Comparison of ENCODE assay signal across 1 cellular context in genomic region chr19:40443131-40443929, GRCh38.
TF ChIP-seq lines count a peak whose summit lies in the region.

No MANE protein-coding gene starts in this region.

TF ChIP-seq in HepG2, 621 proteins besides CTCF, POLR2A, EP300 and RAD21 (continued from another document and continues in another):
- TF ChIP-seq KDM2A (CRISPR knock-in tag; IDR thresholded peaks at IDR 0.05; ENCODE audit: borderline replicate concordance, low read depth) (peak; percentile 37; the same call in 1 of the 2 replicates), SNAPC2 (CRISPR knock-in tag; IDR thresholded peaks at IDR 0.05) (no peak), GABPA (IDR thresholded peaks at IDR 0.05; ENCODE audit: low read depth, low read length) (no peak), GABPA (CRISPR knock-in tag; IDR thresholded peaks at IDR 0.05; ENCODE audit: low read depth) (peak; percentile 78), ZNF230 (CRISPR knock-in tag; IDR thresholded peaks at IDR 0.05) (no peak), NAIF1 (CRISPR knock-in tag; IDR thresholded peaks at IDR 0.05; ENCODE audit: borderline replicate concordance) (no peak), ZFP1 (CRISPR knock-in tag; IDR thresholded peaks at IDR 0.05) (no peak), HHEX (CRISPR knock-in tag; IDR thresholded peaks at IDR 0.05) (no peak), HOXA3 (CRISPR knock-in tag; IDR thresholded peaks at IDR 0.05) (peak; percentile 76; the same call in 1 of the 2 replicates), ZNF580 (CRISPR knock-in tag; IDR thresholded peaks at IDR 0.05; ENCODE audit: borderline replicate concordance, low read depth) (no peak), ZNF598 (CRISPR knock-in tag; IDR thresholded peaks at IDR 0.05; ENCODE audit: borderline replicate concordance) (no peak), ZNF546 (CRISPR knock-in tag; conservative IDR thresholded peaks at IDR 0.05) (no peak), SOX6 (IDR thresholded peaks at IDR 0.05) (no peak), SOX6 (CRISPR knock-in tag; IDR thresholded peaks at IDR 0.05) (peak; percentile 36; the same call in 1 of the 2 replicates), HDAC1 (CRISPR knock-in tag; IDR thresholded peaks at IDR 0.05) (peak; percentile 77; the same call in 1 of the 2 replicates), ZNF713 (CRISPR knock-in tag; IDR thresholded peaks at IDR 0.05) (no peak), ZFP36L2 (CRISPR knock-in tag; IDR thresholded peaks at IDR 0.05) (no peak), ZNF577 (CRISPR knock-in tag; IDR thresholded peaks at IDR 0.05; ENCODE audit: borderline replicate concordance, low read depth) (no peak), SIX1 (CRISPR knock-in tag; IDR thresholded peaks at IDR 0.05; ENCODE audit: borderline replicate concordance) (no peak), NFATC3 (CRISPR knock-in tag; IDR thresholded peaks at IDR 0.05) (no peak), CAMTA2 (CRISPR knock-in tag; IDR thresholded peaks at IDR 0.05; ENCODE audit: borderline replicate concordance) (no peak), ZNF513 (CRISPR knock-in tag; conservative IDR thresholded peaks at IDR 0.05) (no peak), ZNF326 (CRISPR knock-in tag; IDR thresholded peaks at IDR 0.05; ENCODE audit: borderline replicate concordance) (no peak), ZNF775 (CRISPR knock-in tag; IDR thresholded peaks at IDR 0.05; ENCODE audit: borderline replicate concordance) (no peak), GLI4 (CRISPR knock-in tag; IDR thresholded peaks at IDR 0.05; ENCODE audit: borderline replicate concordance) (no peak), SATB2 (CRISPR knock-in tag; IDR thresholded peaks at IDR 0.05) (no peak), HNRNPUL1 (IDR thresholded peaks at IDR 0.05; ENCODE audit: low read depth, low read length) (no peak), ZNF383 (CRISPR knock-in tag; IDR thresholded peaks at IDR 0.05; ENCODE audit: borderline replicate concordance) (no peak), ZNF264 (CRISPR knock-in tag; IDR thresholded peaks at IDR 0.05) (no peak), BRD4 (CRISPR knock-in tag; IDR thresholded peaks at IDR 0.05) (no peak), ZBTB43 (CRISPR knock-in tag; conservative IDR thresholded peaks at IDR 0.05) (no peak), ELK4 (CRISPR knock-in tag; IDR thresholded peaks at IDR 0.05; ENCODE audit: borderline replicate concordance) (no peak), SCMH1 (CRISPR knock-in tag; IDR thresholded peaks at IDR 0.05; ENCODE audit: borderline replicate concordance) (no peak), ZNF414 (CRISPR knock-in tag; IDR thresholded peaks at IDR 0.05) (no peak), PHF20 (CRISPR knock-in tag; IDR thresholded peaks at IDR 0.05) (no peak), ZFY (CRISPR knock-in tag; IDR thresholded peaks at IDR 0.05) (peak; percentile 70), ZNF614 (CRISPR knock-in tag; IDR thresholded peaks at IDR 0.05; ENCODE audit: borderline replicate concordance) (peak; percentile 59; the same call in 1 of the 2 replicates), ZNF891 (CRISPR knock-in tag; IDR thresholded peaks at IDR 0.05) (peak; percentile 67; the same call in 1 of the 2 replicates), CENPX (CRISPR knock-in tag; IDR thresholded peaks at IDR 0.05) (no peak), PBX2 (CRISPR knock-in tag; IDR thresholded peaks at IDR 0.05) (no peak), PHF21A (CRISPR knock-in tag; IDR thresholded peaks at IDR 0.05) (peak; percentile 27; the same call in 1 of the 2 replicates), TGIF2 (CRISPR knock-in tag; IDR thresholded peaks at IDR 0.05) (no peak), DNMT3B (CRISPR knock-in tag; conservative IDR thresholded peaks at IDR 0.05) (no peak), ZNF256 (CRISPR knock-in tag; conservative IDR thresholded peaks at IDR 0.05) (no peak), DRAP1 (CRISPR knock-in tag; IDR thresholded peaks at IDR 0.05) (peak; percentile 63), ZNF468 (CRISPR knock-in tag; IDR thresholded peaks at IDR 0.05) (no peak), ESRRA (CRISPR knock-in tag; IDR thresholded peaks at IDR 0.05; ENCODE audit: low read depth) (no peak; the same call in 1 of the 2 replicates), ZNF644 (CRISPR knock-in tag; IDR thresholded peaks at IDR 0.05; ENCODE audit: low read depth) (no peak), ZSCAN25 (CRISPR knock-in tag; IDR thresholded peaks at IDR 0.05) (no peak), MTF2 (CRISPR knock-in tag; IDR thresholded peaks at IDR 0.05; ENCODE audit: borderline replicate concordance) (no peak), SSRP1 (CRISPR knock-in tag; IDR thresholded peaks at IDR 0.05) (no peak), TOE1 (CRISPR knock-in tag; IDR thresholded peaks at IDR 0.05) (no peak), STAG1 (CRISPR knock-in tag; IDR thresholded peaks at IDR 0.05) (peak; percentile 7; the same call in 1 of the 2 replicates), ZNF160 (CRISPR knock-in tag; IDR thresholded peaks at IDR 0.05) (no peak), SPEN (CRISPR knock-in tag; IDR thresholded peaks at IDR 0.05; ENCODE audit: low read depth) (0 out of 2 replicates have a peak, but pooled peaks have one; percentile 51), STAT6 (CRISPR knock-in tag; IDR thresholded peaks at IDR 0.05; ENCODE audit: borderline replicate concordance) (no peak), ZNF317 (CRISPR knock-in tag; IDR thresholded peaks at IDR 0.05) (no peak), NPAS2 (CRISPR knock-in tag; IDR thresholded peaks at IDR 0.05; ENCODE audit: borderline replicate concordance) (no peak), TFAP4 (IDR thresholded peaks at IDR 0.05; ENCODE audit: borderline replicate concordance, low read depth) (peak; percentile 92), LRRFIP1 (CRISPR knock-in tag; conservative IDR thresholded peaks at IDR 0.05) (no peak), SMARCC2 (IDR thresholded peaks at IDR 0.05) (no peak), ZNF660 (CRISPR knock-in tag; IDR thresholded peaks at IDR 0.05; ENCODE audit: borderline replicate concordance, low read depth) (no peak), HCFC1 (IDR thresholded peaks at IDR 0.05; ENCODE audit: low read depth, low read length) (peak; percentile 86), MYPOP (CRISPR knock-in tag; IDR thresholded peaks at IDR 0.05) (peak; percentile 25; the same call in 1 of the 2 replicates), KLF9 (CRISPR knock-in tag; IDR thresholded peaks at IDR 0.05; ENCODE audit: low read depth) (no peak), ZNF121 (CRISPR knock-in tag; IDR thresholded peaks at IDR 0.05) (no peak)
